19 cellular contexts compared by ENCODE assay signal in the genomic region with DNA sequence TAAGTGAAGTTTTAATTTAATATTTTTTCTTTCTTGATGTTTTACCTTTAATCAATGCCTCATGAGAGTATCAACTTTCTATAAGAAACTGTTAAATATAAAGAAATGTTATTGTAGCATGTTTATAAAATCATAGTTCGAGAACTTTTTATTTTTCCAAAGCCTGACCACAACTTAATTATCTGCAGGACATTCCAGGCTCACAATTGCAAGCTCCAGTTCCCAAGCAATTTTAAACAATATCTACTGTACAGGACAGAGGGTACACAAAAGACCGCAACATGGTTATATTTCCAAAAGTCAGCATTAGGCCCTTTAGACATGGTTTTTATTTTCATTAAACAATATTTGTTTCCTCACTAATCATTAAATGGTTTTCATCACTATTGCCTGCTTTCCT.
"Had no signal": no experiment of that assay in that cellular context is flagged by ENCODE, and none has a peak within 500 bp of the region (broad histone marks: within the 10 kb centered on the region; RNA-seq: fewer than 3 reads in every experiment).

No MANE protein-coding gene starts in this region.

- H3K4me3 ChIP-seq: Peyer's patch, SJCRH30 had no signal

- H3K4me3 Mint-ChIP-seq: activated CD8-positive, alpha-beta T cell treated with anti-CD3 and anti-CD28 coated beads, Interleukin-2, amount 10 ng/mL, durations not matched to agents 7 days and 5 days; T-helper 1 cell treated with Interleukin-12 subunit alpha and Interleukin-12 subunit beta and Interleukin-4 antibody, amounts not matched to agents 30 μg/mL and 1 μg/mL, for 36 hours had no signal

- H3K36me3 Mint-ChIP-seq: brain had no signal

- H3K9me3 ChIP-seq: Peyer's patch, SJCRH30 had no signal

- H3K27me3 ChIP-seq: Peyer's patch, SJCRH30 had no signal

- H3K4me1 ChIP-seq: Peyer's patch, SJCRH30 had no signal

- DNase-seq: activated CD4-positive, alpha-beta T cell treated with anti-CD3 and anti-CD28 coated beads for 4 hours; activated CD8-positive, alpha-beta memory T cell treated with anti-CD3 and anti-CD28 coated beads, Interleukin-2, amount 50 U/mL, for 48 hours; activated CD8-positive, alpha-beta T cell treated with anti-CD3 and anti-CD28 coated beads, Interleukin-2, amount 10 ng/mL, durations not matched to agents 7 days and 5 days; activated naive CD4-positive, alpha-beta T cell treated with anti-CD3 and anti-CD28 coated beads, Interleukin-2, amount 50 U/mL, for 16 hours; activated T-cell treated with anti-CD3 and anti-CD28 coated beads, Interleukin-2, amount 50 U/mL, for 1 hour; amygdala; NCI-H1105 treated with DMSO at 0.1 percent for 48 hours; NCI-H1436 treated with DMSO at 0.1 percent for 48 hours; NCI-H187; NCI-H2081; NCI-H510A treated with DMSO at 0.1 percent for 48 hours; NK-92 treated with Interleukin-12 subunit alpha and Interleukin-12 subunit beta, amount 100 ng/mL, for 24 hours; Peyer's patch; Right ventricle myocardium superior; SJCRH30 had no signal

- H3K27ac ChIP-seq: Peyer's patch, RWPE1, SJCRH30 had no signal

- H3K27ac Mint-ChIP-seq: activated CD8-positive, alpha-beta T cell treated with anti-CD3 and anti-CD28 coated beads, Interleukin-2, amount 10 ng/mL, durations not matched to agents 7 days and 5 days; T-helper 1 cell treated with Interleukin-12 subunit alpha and Interleukin-12 subunit beta and Interleukin-4 antibody, amounts not matched to agents 30 μg/mL and 1 μg/mL, for 36 hours had no signal

- H3K9me3 Mint-ChIP-seq: brain; T-helper 1 cell treated with Interleukin-12 subunit alpha and Interleukin-12 subunit beta and Interleukin-4 antibody, amounts not matched to agents 30 μg/mL and 1 μg/mL, for 36 hours had no signal

- H3K36me3 ChIP-seq: Peyer's patch, SJCRH30 had no signal

- ATAC-seq: activated CD4-positive, CD25-positive, alpha-beta regulatory T cell treated with anti-CD3 and anti-CD28 coated beads, Interleukin-2, amount 50 U/mL, for 24 hours; activated CD8-positive, alpha-beta T cell treated with anti-CD3 and anti-CD28 coated beads, Interleukin-2, amount 10 ng/mL, durations not matched to agents 7 days and 5 days had no signal
